21 cellular contexts compared by ENCODE assay signal in the genomic region with DNA sequence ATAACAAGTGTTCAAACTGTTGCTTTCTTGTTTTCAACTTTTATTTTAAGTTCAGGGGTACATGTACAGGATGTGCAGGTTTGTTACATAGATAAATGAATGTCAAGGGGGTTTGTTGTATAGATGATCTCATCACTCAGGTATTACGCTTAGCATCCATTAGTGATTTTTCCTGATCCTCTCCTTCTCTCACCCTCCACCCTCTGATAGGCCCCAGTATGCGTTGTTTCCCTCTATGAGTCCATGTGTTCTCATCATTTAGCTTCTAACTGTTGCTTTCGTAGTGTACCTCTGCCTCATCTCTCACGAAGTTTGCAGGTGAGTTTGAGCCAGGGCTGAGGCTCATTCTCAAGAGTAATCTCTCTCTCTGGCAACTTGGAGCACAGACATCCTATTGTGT. TPM values are rescaled to one million over a fixed set of nuclear protein-coding genes. Genes with fewer than 3 reads are reported as not detected.
"Had no signal": no experiment of that assay in that cellular context is flagged by ENCODE, and none has a peak within 500 bp of the region (broad histone marks: within the 10 kb centered on the region; RNA-seq: fewer than 3 reads in every experiment).

No MANE protein-coding gene starts in this region.

- H3K36me3 Mint-ChIP-seq: activated CD8-positive, alpha-beta memory T cell treated with anti-CD3 and anti-CD28 coated beads, Interleukin-2, amount 10 ng/mL, durations not matched to agents 7 days and 5 days; activated naive CD8-positive, alpha-beta T cell; natural killer cell treated with Interleukin-12 subunit alpha and Interleukin-12 subunit beta and Interleukin-15 and Interleukin-18, amount 100 ng/mL, for 72 hours; stimulated activated memory B cell treated with anti-CD40 and anti-IgM and Interleukin-4, amounts not matched to agents 10 μg/mL and 1 μg/mL and 100 μg/mL, for 72 hours had no signal

- H3K27me3 Mint-ChIP-seq: activated CD8-positive, alpha-beta memory T cell treated with anti-CD3 and anti-CD28 coated beads, Interleukin-2, amount 10 ng/mL, durations not matched to agents 7 days and 5 days had no signal

- H3K79me2 ChIP-seq: hepatocyte had no signal

- H3K4me1 ChIP-seq: gastroesophageal sphincter, lower lobe of right lung, psoas muscle, right lobe of liver had no signal

- H3K4me3 Mint-ChIP-seq: activated CD8-positive, alpha-beta memory T cell treated with anti-CD3 and anti-CD28 coated beads, Interleukin-2, amount 10 ng/mL, durations not matched to agents 7 days and 5 days; activated naive CD8-positive, alpha-beta T cell; activated T-cell treated with anti-CD3 and anti-CD28 coated beads, Interleukin-2, amount 50 U/mL, for 24 hours; natural killer cell treated with Interleukin-12 subunit alpha and Interleukin-12 subunit beta and Interleukin-15 and Interleukin-18, amount 100 ng/mL, for 72 hours; stimulated activated memory B cell treated with anti-CD40 and anti-IgM and Interleukin-4, amounts not matched to agents 10 μg/mL and 1 μg/mL and 100 μg/mL, for 72 hours; T-helper 2 cell treated with Interferon-gamma antibody and Interleukin-4, amounts not matched to agents 5 μg/mL and 100 μg/mL, for 36 hours had no signal

- H3K27ac ChIP-seq: dorsolateral prefrontal cortex, gastroesophageal sphincter, hepatocyte, lower lobe of right lung, psoas muscle, right lobe of liver had no signal

- DNase-seq: activated CD4-positive, alpha-beta T cell treated with anti-CD3 and anti-CD28 coated beads for 1 hour; activated CD4-positive, alpha-beta T cell treated with anti-CD3 and anti-CD28 coated beads, Interleukin-2, amount 50 U/mL, for 48 hours; activated CD8-positive, alpha-beta memory T cell treated with anti-CD3 and anti-CD28 coated beads, Interleukin-2, amount 10 ng/mL, durations not matched to agents 7 days and 5 days; activated gamma-delta T cell; activated T-cell treated with anti-CD3 and anti-CD28 coated beads, Interleukin-2, amount 50 U/mL, for 24 hours; dorsolateral prefrontal cortex; left cardiac atrium; lower lobe of right lung; psoas muscle; right lobe of liver; substantia nigra; SW 1271; trophoblast cell had no signal

- ATAC-seq: activated CD8-positive, alpha-beta memory T cell treated with anti-CD3 and anti-CD28 coated beads, Interleukin-2, amount 10 ng/mL, durations not matched to agents 7 days and 5 days; gastroesophageal sphincter; left cardiac atrium; lower lobe of right lung; natural killer cell treated with Interleukin-12 subunit alpha and Interleukin-12 subunit beta and Interleukin-15 and Interleukin-18, amount 100 ng/mL, for 72 hours; psoas muscle; right lobe of liver; stimulated activated memory B cell treated with anti-CD40 and anti-IgM and Interleukin-4, amounts not matched to agents 10 μg/mL and 1 μg/mL and 100 μg/mL, for 72 hours had no signal

- H3K4me3 ChIP-seq: dorsolateral prefrontal cortex, gastroesophageal sphincter, hepatocyte, lower lobe of right lung, psoas muscle, right lobe of liver had no signal

- H3K9me3 Mint-ChIP-seq: activated T-cell treated with anti-CD3 and anti-CD28 coated beads, Interleukin-2, amount 50 U/mL, for 24 hours; natural killer cell treated with Interleukin-12 subunit alpha and Interleukin-12 subunit beta and Interleukin-15 and Interleukin-18, amount 100 ng/mL, for 72 hours; stimulated activated memory B cell treated with anti-CD40 and anti-IgM and Interleukin-4, amounts not matched to agents 10 μg/mL and 1 μg/mL and 100 μg/mL, for 72 hours; T-helper 2 cell treated with Interferon-gamma antibody and Interleukin-4, amounts not matched to agents 5 μg/mL and 100 μg/mL, for 36 hours had no signal

- H3K27ac Mint-ChIP-seq: activated CD8-positive, alpha-beta memory T cell treated with anti-CD3 and anti-CD28 coated beads, Interleukin-2, amount 10 ng/mL, durations not matched to agents 7 days and 5 days; activated naive CD8-positive, alpha-beta T cell; activated T-cell treated with anti-CD3 and anti-CD28 coated beads, Interleukin-2, amount 50 U/mL, for 24 hours; natural killer cell treated with Interleukin-12 subunit alpha and Interleukin-12 subunit beta and Interleukin-15 and Interleukin-18, amount 100 ng/mL, for 72 hours; stimulated activated memory B cell treated with anti-CD40 and anti-IgM and Interleukin-4, amounts not matched to agents 10 μg/mL and 1 μg/mL and 100 μg/mL, for 72 hours; T-helper 2 cell treated with Interferon-gamma antibody and Interleukin-4, amounts not matched to agents 5 μg/mL and 100 μg/mL, for 36 hours had no signal

- H3K27me3 ChIP-seq: gastroesophageal sphincter, hepatocyte, right lobe of liver had no signal

- H3K4me2 ChIP-seq: hepatocyte had no signal

- H3K4me1 Mint-ChIP-seq: stimulated activated memory B cell treated with anti-CD40 and anti-IgM and Interleukin-4, amounts not matched to agents 10 μg/mL and 1 μg/mL and 100 μg/mL, for 72 hours had no signal

- H3K36me3 ChIP-seq: gastroesophageal sphincter, lower lobe of right lung, right lobe of liver had no signal

- H2AFZ ChIP-seq: hepatocyte had no signal

- H3K9me3 ChIP-seq: gastroesophageal sphincter, lower lobe of right lung, psoas muscle, right lobe of liver had no signal

RNA-seq across cellular contexts. Expression of gene HBE1, which starts 4.6 kb away (rescaled TPM):
- total RNA-seq: activated CD8-positive, alpha-beta memory T cell treated with anti-CD3 and anti-CD28 coated beads, Interleukin-2, amount 10 ng/mL, durations not matched to agents 7 days and 5 days; chondrocyte; left cardiac atrium; lower lobe of right lung; natural killer cell treated with Interleukin-12 subunit alpha and Interleukin-12 subunit beta and Interleukin-15 and Interleukin-18, amount 100 ng/mL, for 72 hours; osteoblast; psoas muscle; right lobe of liver had no signal
- polyA plus RNA-seq: psoas muscle had no signal

RNA-seq across cellular contexts. Expression of gene HBG2, which starts 19.8 kb away (rescaled TPM):
- total RNA-seq: activated CD8-positive, alpha-beta memory T cell treated with anti-CD3 and anti-CD28 coated beads, Interleukin-2, amount 10 ng/mL, durations not matched to agents 7 days and 5 days; chondrocyte; gastroesophageal sphincter; hepatocyte; left cardiac atrium; natural killer cell treated with Interleukin-12 subunit alpha and Interleukin-12 subunit beta and Interleukin-15 and Interleukin-18, amount 100 ng/mL, for 72 hours; osteoblast; right lobe of liver had no signal
- polyA plus RNA-seq: hepatocyte, psoas muscle had no signal

RNA-seq across cellular contexts. Expression of gene HBG1, which starts 24.7 kb away (rescaled TPM):
- total RNA-seq: activated CD8-positive, alpha-beta memory T cell treated with anti-CD3 and anti-CD28 coated beads, Interleukin-2, amount 10 ng/mL, durations not matched to agents 7 days and 5 days; chondrocyte; gastroesophageal sphincter; hepatocyte; left cardiac atrium; lower lobe of right lung; natural killer cell treated with Interleukin-12 subunit alpha and Interleukin-12 subunit beta and Interleukin-15 and Interleukin-18, amount 100 ng/mL, for 72 hours; osteoblast; right lobe of liver had no signal
- polyA plus RNA-seq: hepatocyte, psoas muscle had no signal

RNA-seq across cellular contexts. Expression of gene OR51B4, which starts 27.4 kb away (rescaled TPM):
- total RNA-seq: activated CD8-positive, alpha-beta memory T cell treated with anti-CD3 and anti-CD28 coated beads, Interleukin-2, amount 10 ng/mL, durations not matched to agents 7 days and 5 days; chondrocyte; gastroesophageal sphincter; hepatocyte; left cardiac atrium; lower lobe of right lung; natural killer cell treated with Interleukin-12 subunit alpha and Interleukin-12 subunit beta and Interleukin-15 and Interleukin-18, amount 100 ng/mL, for 72 hours; osteoblast; psoas muscle; right lobe of liver had no signal
- polyA plus RNA-seq: hepatocyte, psoas muscle had no signal

RNA-seq across cellular contexts. Expression of gene HBD, which starts 40.1 kb away (rescaled TPM):
- total RNA-seq: activated CD8-positive, alpha-beta memory T cell treated with anti-CD3 and anti-CD28 coated beads, Interleukin-2, amount 10 ng/mL, durations not matched to agents 7 days and 5 days; chondrocyte; gastroesophageal sphincter; hepatocyte; left cardiac atrium; lower lobe of right lung; natural killer cell treated with Interleukin-12 subunit alpha and Interleukin-12 subunit beta and Interleukin-15 and Interleukin-18, amount 100 ng/mL, for 72 hours; osteoblast had no signal
- polyA plus RNA-seq: hepatocyte had no signal
